Comparison of ENCODE assay signal across 10 cellular contexts in genomic region chr10:98085238-98085637, GRCh38. TPM values are rescaled to one million over a fixed set of nuclear protein-coding genes. Genes with fewer than 3 reads are reported as not detected.
"Had no signal": no experiment of that assay in that cellular context is flagged by ENCODE, and none has a peak within 500 bp of the region (broad histone marks: within the 10 kb centered on the region; RNA-seq: fewer than 3 reads in every experiment).

No MANE protein-coding gene starts in this region.

- H3K9ac ChIP-seq: KMS-11 had no signal

- FAIRE-seq: HTR-8/SVneo, K562 had no signal

- H3K4me3 ChIP-seq: K562 had no signal

- H3K27ac ChIP-seq: HL-60, KMS-11 had no signal

- DNase-seq: IMR-90, KBM-7, KG1 had no signal

- ATAC-seq: K562 had no signal

- H3K4me2 ChIP-seq: KMS-11 had no signal

- H3K27ac Mint-ChIP-seq: IgD-negative memory B cell had no signal

RNA-seq across cellular contexts. Expression of gene CRTAC1, which starts 54.8 kb away (rescaled TPM):
- total RNA-seq: HT-29, HT1080, IMR-90, K562 had no signal
- polyA plus RNA-seq: IgD-negative memory B cell, IMR-90, K562 had no signal
